8 cellular contexts compared by ENCODE assay signal in the genomic region with DNA sequence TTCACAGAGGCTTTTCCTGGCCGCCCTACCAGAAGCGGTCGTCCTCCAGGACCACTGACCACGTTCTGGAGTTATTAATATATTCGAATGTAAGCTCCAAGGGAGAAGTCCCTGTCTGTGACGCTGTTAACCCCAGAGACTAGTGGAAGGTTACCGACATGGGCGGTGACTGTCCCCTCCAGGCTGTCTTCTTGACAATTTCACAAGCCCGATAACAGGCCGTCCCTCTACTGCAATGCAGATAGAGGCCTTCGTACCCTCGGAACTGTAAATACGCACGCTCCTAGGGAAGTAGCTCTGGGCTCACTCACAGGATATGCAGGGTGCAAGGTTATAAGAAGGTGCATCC. TPM values are rescaled to one million over a fixed set of nuclear protein-coding genes. Genes with fewer than 3 reads are reported as not detected.
DNase-seq lines count a peak whose midpoint lies in the region; ATAC-seq and TF ChIP-seq lines count a peak whose summit lies in the region.

No MANE protein-coding gene starts in this region.

- peak overlapping the region; percentile 94 to 97 for H3K27ac ChIP-seq in left lung

- peaks cover 0 to 32% of the 10 kb centered on the region in 2 donors for H3K4me1 ChIP-seq in left lung

- H3K9me3 ChIP-seq in left lung, result peaks cover 0 to 2% of the 10 kb centered on the region in 2 donors

- peak; percentile 44 to 72 for DNase-seq in NCI-H2081 (lab: John Stamatoyannopoulos, UW)
- DNase-seq in NCI-H2081 treated with DMSO at 0.1 percent for 48 hours (lab: John Stamatoyannopoulos, UW), result no peak
- peak; percentile 62 to 97 (median 94) for DNase-seq in NCI-H1417 (lab: John Stamatoyannopoulos, UW)
- peak in 3 of 5 experiments; percentile 14 to 82 (median 48) for DNase-seq in T-helper 2 cell
- no peak for DNase-seq in choroid plexus epithelial cell (ENCODE audit: low read depth)
- DNase-seq in left lung, result peak in 1 of 2 donors; percentile 53
- DNase-seq in stimulated activated CD8-positive, alpha-beta memory T cell treated with anti-CD3 and anti-CD28 coated beads, Interleukin-2, amount 100 ng/mL, for 48 hours (ENCODE audit: low read depth in 2 of 2), result peak; percentile 25 to 38

- H3K4me3 ChIP-seq in choroid plexus epithelial cell (ENCODE audit: low read depth, low read length), result peak overlapping the region; percentile 83
- peak overlapping the region; percentile 77 to 98 for H3K4me3 ChIP-seq in left lung

- ATAC-seq in HG02642 (IDR thresholded peaks at IDR 0.05; ENCODE audit: poor library complexity, unreplicated experiment) (peak; percentile 39), left lung (peak; percentile 55)

- intact Hi-C loops in left lung (cut with DNase I), result no loop called here

- TF ChIP-seq CTCF in choroid plexus epithelial cell (conservative IDR thresholded peaks at IDR 0.05; ENCODE audit: low read depth, low read length) (no peak), left lung (IDR thresholded peaks at IDR 0.05) (no peak)

- peaks cover 0 to 4% of the 10 kb centered on the region in 2 donors for H3K36me3 ChIP-seq in left lung

- H3K27me3 ChIP-seq in left lung, result no peaks in the 10 kb centered on the region

RNA-seq across cellular contexts. Expression of a gene that starts 0.6 kb away (rescaled TPM):
- 10 to 100 TPM; 18.5 to 20.8 TPM for total RNA-seq in left lung

Comparison
In these comparisons a context has a peak if more than half of its experiments do, and no peak if none do; other contexts are left out.
1. DNase-seq: peak in NCI-H2081 (2 of 2), NCI-H1417 (3 of 3), T-helper 2 cell (3 of 5) and stimulated activated CD8-positive, alpha-beta memory T cell treated with anti-CD3 and anti-CD28 coated beads, Interleukin-2, amount 100 ng/mL, for 48 hours (2 of 2); none in NCI-H2081 treated with DMSO at 0.1 percent for 48 hours (single experiment) and choroid plexus epithelial cell (single experiment).